In genomic region chr9:134661791-134662142, GRCh38 we compare ENCODE assay signal across 16 cellular contexts. TPM values are rescaled to one million over a fixed set of nuclear protein-coding genes. Genes with fewer than 3 reads are reported as not detected.
A peak's percentile ranks its signal among the peaks of the same experiment; 100 is the strongest.
DNase-seq lines count a peak whose midpoint lies in the region; ATAC-seq and TF ChIP-seq lines count a peak whose summit lies in the region.
"Had no signal": no experiment of that assay in that cellular context is flagged by ENCODE, and none has a peak within 500 bp of the region (broad histone marks: within the 10 kb centered on the region; RNA-seq: fewer than 3 reads in every experiment).

No MANE protein-coding gene starts in this region.

- DNase-seq in MCF 10A (ENCODE audit: unreplicated experiment) (peak; percentile 57), breast epithelium (ENCODE audit: low spot score in 2 of 2) (no peak), glutamatergic neuron (no peak), omental fat pad (ENCODE audit: low spot score) (no peak), COLO829 (ENCODE audit: low spot score) (no peak)
- no peak for DNase-seq in T-helper 2 cell treated with Interferon-gamma antibody and Interleukin-4, amounts not matched to agents 5 μg/mL and 100 μg/mL, for 36 hours (ENCODE audit: low spot score)
- DNase-seq: activated CD8-positive, alpha-beta memory T cell treated with anti-CD3 and anti-CD28 coated beads, Interleukin-2, amount 10 ng/mL, durations not matched to agents 7 days and 5 days; amygdala; GDM1; NCI-H1092 treated with DMSO at 0.1 percent for 48 hours; stimulated activated CD4-positive, alpha-beta T cell treated with anti-CD3 and anti-CD28 coated beads, Interleukin-15, amount 100 ng/mL, for 24 hours; stimulated activated naive B cell treated with anti-CD40 and anti-IgM and Interleukin-4, amounts not matched to agents 10 μg/mL and 1 μg/mL and 100 μg/mL, for 72 hours had no signal

- H3K27me3 Mint-ChIP-seq in MCF 10A (ENCODE audit: insufficient read depth, unreplicated experiment) (no peaks in the 10 kb centered on the region), glutamatergic neuron (ENCODE audit: unreplicated experiment) (peaks cover 6% of the 10 kb centered on the region)
- H3K27me3 Mint-ChIP-seq in T-helper 2 cell treated with Interferon-gamma antibody and Interleukin-4, amounts not matched to agents 5 μg/mL and 100 μg/mL, for 36 hours (ENCODE audit: low read depth), result no peaks in the 10 kb centered on the region
- H3K27me3 Mint-ChIP-seq: activated CD8-positive, alpha-beta memory T cell treated with anti-CD3 and anti-CD28 coated beads, Interleukin-2, amount 10 ng/mL, durations not matched to agents 7 days and 5 days had no signal

- intact Hi-C loops in MCF 10A (cut with micrococcal nuclease), result no loop called here
- intact Hi-C loops in breast epithelium (cut with DNase I; ENCODE audit: low total_unique reads), result loop anchor here (2.0 kb wide), 1 partner anchor 89 kb away; no protein-coding TSS in a partner anchor

- H3K4me3 Mint-ChIP-seq in MCF 10A (ENCODE audit: unreplicated experiment) (peak overlapping the region; percentile 2), glutamatergic neuron (ENCODE audit: unreplicated experiment) (no peak overlapping the region)
- H3K4me3 Mint-ChIP-seq in T-helper 2 cell treated with Interferon-gamma antibody and Interleukin-4, amounts not matched to agents 5 μg/mL and 100 μg/mL, for 36 hours, result no peak overlapping the region
- H3K4me3 Mint-ChIP-seq: activated CD8-positive, alpha-beta memory T cell treated with anti-CD3 and anti-CD28 coated beads, Interleukin-2, amount 10 ng/mL, durations not matched to agents 7 days and 5 days; stimulated activated naive B cell treated with anti-CD40 and anti-IgM and Interleukin-4, amounts not matched to agents 10 μg/mL and 1 μg/mL and 100 μg/mL, for 72 hours had no signal

- POLR2A ChIA-PET in MCF 10A (lab: Yijun Ruan, JAX), result interaction anchor here (0.6 to 0.8 kb wide), 2 partner anchors 15 to 515 kb away, joined by 3 read pairs; no protein-coding TSS in a partner anchor

- no TSS peak for BruUV-seq in MCF 10A (replicated peaks; lab: Mats Ljungman, UMichigan)

- no peak for TF ChIP-seq POLR2A in breast epithelium (IDR thresholded peaks at IDR 0.05)

- H3K9me3 ChIP-seq in breast epithelium, result peaks cover 0 to 7% of the 10 kb centered on the region in 2 donors
- H3K9me3 ChIP-seq: HAP-1 had no signal

- CTCF ChIA-PET in MCF 10A (lab: Yijun Ruan, JAX), result interaction anchor here (1.0 to 1.2 kb wide), 2 partner anchors 29 to 41 kb away, joined by 3 to 4 read pairs; no protein-coding TSS in a partner anchor

- peak; percentile 88 for ATAC-seq in omental fat pad (ENCODE audit: low FRiP score)
- no peak for ATAC-seq in HG02938 (IDR thresholded peaks at IDR 0.05; ENCODE audit: unreplicated experiment)
- ATAC-seq in GM19467 (IDR thresholded peaks at IDR 0.05; ENCODE audit: unreplicated experiment), result no peak
- ATAC-seq: activated CD8-positive, alpha-beta memory T cell treated with anti-CD3 and anti-CD28 coated beads, Interleukin-2, amount 10 ng/mL, durations not matched to agents 7 days and 5 days; stimulated activated naive B cell treated with anti-CD40 and anti-IgM and Interleukin-4, amounts not matched to agents 10 μg/mL and 1 μg/mL and 100 μg/mL, for 72 hours had no signal

- H3K4me3 ChIP-seq in breast epithelium, result no peak overlapping the region
- H3K4me3 ChIP-seq: A549, HAP-1 had no signal

- H3K27ac Mint-ChIP-seq in MCF 10A (ENCODE audit: low read depth, unreplicated experiment), result peak overlapping the region; percentile 50
- H3K27ac Mint-ChIP-seq in glutamatergic neuron (ENCODE audit: unreplicated experiment), result peak overlapping the region; percentile 48
- no peak overlapping the region for H3K27ac Mint-ChIP-seq in T-helper 2 cell treated with Interferon-gamma antibody and Interleukin-4, amounts not matched to agents 5 μg/mL and 100 μg/mL, for 36 hours
- H3K27ac Mint-ChIP-seq: activated CD8-positive, alpha-beta memory T cell treated with anti-CD3 and anti-CD28 coated beads, Interleukin-2, amount 10 ng/mL, durations not matched to agents 7 days and 5 days; stimulated activated naive B cell treated with anti-CD40 and anti-IgM and Interleukin-4, amounts not matched to agents 10 μg/mL and 1 μg/mL and 100 μg/mL, for 72 hours had no signal

- H3K27ac ChIP-seq in breast epithelium, result peak overlapping the region in 1 of 2 donors; percentile 80

- peaks cover 23% of the 10 kb centered on the region for H3K4me1 Mint-ChIP-seq in MCF 10A (ENCODE audit: insufficient read depth, unreplicated experiment)
- H3K4me1 Mint-ChIP-seq in glutamatergic neuron (ENCODE audit: low read depth, unreplicated experiment), result peaks cover 5% of the 10 kb centered on the region
- H3K4me1 Mint-ChIP-seq in T-helper 2 cell treated with Interferon-gamma antibody and Interleukin-4, amounts not matched to agents 5 μg/mL and 100 μg/mL, for 36 hours (ENCODE audit: low read depth), result no peaks in the 10 kb centered on the region
- H3K4me1 Mint-ChIP-seq: activated CD8-positive, alpha-beta memory T cell treated with anti-CD3 and anti-CD28 coated beads, Interleukin-2, amount 10 ng/mL, durations not matched to agents 7 days and 5 days; stimulated activated naive B cell treated with anti-CD40 and anti-IgM and Interleukin-4, amounts not matched to agents 10 μg/mL and 1 μg/mL and 100 μg/mL, for 72 hours had no signal

- no peaks in the 10 kb centered on the region for H3K27me3 ChIP-seq in breast epithelium

- H3K4me1 ChIP-seq in breast epithelium, result no peaks in the 10 kb centered on the region
- H3K4me1 ChIP-seq: HAP-1 had no signal

- H3K36me3 ChIP-seq in breast epithelium, result no peaks in the 10 kb centered on the region
- H3K36me3 ChIP-seq: HAP-1 had no signal

- TF ChIP-seq CTCF in MCF 10A (IDR thresholded peaks at IDR 0.05; ENCODE audit: unreplicated experiment) (no peak), breast epithelium (IDR thresholded peaks at IDR 0.05) (no peak), glutamatergic neuron (IDR thresholded peaks at IDR 0.05; ENCODE audit: partially characterized antibody, unreplicated experiment) (no peak), omental fat pad (IDR thresholded peaks at IDR 0.05) (no peak)

- H3K36me3 Mint-ChIP-seq in MCF 10A (ENCODE audit: insufficient read depth, unreplicated experiment) (no peaks in the 10 kb centered on the region), glutamatergic neuron (ENCODE audit: unreplicated experiment) (peaks cover 8% of the 10 kb centered on the region)
- no peaks in the 10 kb centered on the region for H3K36me3 Mint-ChIP-seq in T-helper 2 cell treated with Interferon-gamma antibody and Interleukin-4, amounts not matched to agents 5 μg/mL and 100 μg/mL, for 36 hours (ENCODE audit: low read depth)
- H3K36me3 Mint-ChIP-seq: activated CD8-positive, alpha-beta memory T cell treated with anti-CD3 and anti-CD28 coated beads, Interleukin-2, amount 10 ng/mL, durations not matched to agents 7 days and 5 days had no signal

- no peaks in the 10 kb centered on the region for H3K9me3 Mint-ChIP-seq in MCF 10A (ENCODE audit: unreplicated experiment)
- H3K9me3 Mint-ChIP-seq in glutamatergic neuron (ENCODE audit: unreplicated experiment), result peaks cover 8% of the 10 kb centered on the region
- H3K9me3 Mint-ChIP-seq in T-helper 2 cell treated with Interferon-gamma antibody and Interleukin-4, amounts not matched to agents 5 μg/mL and 100 μg/mL, for 36 hours, result peaks cover 25% of the 10 kb centered on the region

RNA-seq across cellular contexts. Expression of gene COL5A1, which starts 20.2 kb away (rescaled TPM):
- total RNA-seq in MCF 10A (2022) (not detected in 2 replicates), breast epithelium (10 to 100 TPM; 12.1 to 17.0 (median 15.4) TPM), glutamatergic neuron (ENCODE audit: unreplicated experiment) (28.9 TPM), omental fat pad (10 to 100 TPM; 13.3 to 55.0 (median 27.0) TPM)

Comparison
In these comparisons a context has a peak if more than half of its experiments do, and no peak if none do; other contexts are left out.
1. RNA of gene COL5A1, which starts 20.2 kb away (total RNA-seq): 13.3 to 55.0 TPM in omental fat pad, 28.9 TPM in glutamatergic neuron (single experiment) and 12.1 to 17.0 TPM in breast epithelium; not detected in MCF 10A; every median in the first group is over 10 times any median in the second.